ENCODE assay signal across 1 cellular context in genomic region chr2:23330214-23330613, GRCh38.
TF ChIP-seq lines count a peak whose summit lies in the region.

No MANE protein-coding gene starts in this region.

TF ChIP-seq in WTC11, 78 proteins besides CTCF, POLR2A, EP300 and RAD21 (continued from another document and continues in another):
- no peak for TF ChIP-seq ZNF532 (CRISPR knock-in tag; IDR thresholded peaks at IDR 0.05; ENCODE audit: borderline replicate concordance)
- TF ChIP-seq ETV6 (CRISPR knock-in tag; IDR thresholded peaks at IDR 0.05): no peak
- no peak for TF ChIP-seq ZNF281 (CRISPR knock-in tag; IDR thresholded peaks at IDR 0.05)
- TF ChIP-seq FOXK1 (CRISPR knock-in tag; IDR thresholded peaks at IDR 0.05): no peak
- no peak for TF ChIP-seq NFE2L1 (CRISPR knock-in tag; IDR thresholded peaks at IDR 0.05)
- no peak for TF ChIP-seq STAT6 (CRISPR knock-in tag; conservative IDR thresholded peaks at IDR 0.05; ENCODE audit: low read depth)
- no peak for TF ChIP-seq PRDM15 (CRISPR knock-in tag; IDR thresholded peaks at IDR 0.05)
- TF ChIP-seq HMGXB4 (CRISPR knock-in tag; IDR thresholded peaks at IDR 0.05): no peak
- 0 out of 2 replicates have a peak, but pooled peaks have one; percentile 32 for TF ChIP-seq USF1 (CRISPR knock-in tag; IDR thresholded peaks at IDR 0.05)
- no peak for TF ChIP-seq OVOL2 (CRISPR knock-in tag; IDR thresholded peaks at IDR 0.05; ENCODE audit: borderline replicate concordance)
- no peak for TF ChIP-seq ATF1 (CRISPR knock-in tag; IDR thresholded peaks at IDR 0.05)
- TF ChIP-seq AFF4 (CRISPR knock-in tag; IDR thresholded peaks at IDR 0.05; ENCODE audit: borderline replicate concordance): no peak
- TF ChIP-seq ZBTB21 (CRISPR knock-in tag; IDR thresholded peaks at IDR 0.05; ENCODE audit: borderline replicate concordance): no peak
- TF ChIP-seq SOX15 (CRISPR knock-in tag; IDR thresholded peaks at IDR 0.05): no peak
- TF ChIP-seq ZNF232 (CRISPR knock-in tag; IDR thresholded peaks at IDR 0.05): 0 out of 2 replicates have a peak, but pooled peaks have one; percentile 46
- peak; percentile 82; the same call in 1 of the 2 replicates for TF ChIP-seq JUN (CRISPR knock-in tag; IDR thresholded peaks at IDR 0.05)
- no peak for TF ChIP-seq IRF1 (CRISPR knock-in tag; IDR thresholded peaks at IDR 0.05)
- TF ChIP-seq TEAD1 (CRISPR knock-in tag; IDR thresholded peaks at IDR 0.05): 0 out of 2 replicates have a peak, but pooled peaks have one; percentile 32
- no peak for TF ChIP-seq ZNF416 (CRISPR knock-in tag; IDR thresholded peaks at IDR 0.05)
- TF ChIP-seq FOXP1 (CRISPR knock-in tag; IDR thresholded peaks at IDR 0.05; ENCODE audit: borderline replicate concordance): no peak
- TF ChIP-seq SMAD4 (CRISPR knock-in tag; IDR thresholded peaks at IDR 0.05): 0 out of 2 replicates have a peak, but pooled peaks have one; percentile 59
- no peak for TF ChIP-seq ELF4 (CRISPR knock-in tag; IDR thresholded peaks at IDR 0.05; ENCODE audit: low read depth)
- TF ChIP-seq TEAD4 (CRISPR knock-in tag; IDR thresholded peaks at IDR 0.05): peak; percentile 87; the same call in 1 of the 2 replicates
- TF ChIP-seq PRRX2 (CRISPR knock-in tag; IDR thresholded peaks at IDR 0.05): 0 out of 2 replicates have a peak, but pooled peaks have one; percentile 67
- 0 out of 2 replicates have a peak, but pooled peaks have one; percentile 37 for TF ChIP-seq CREM (CRISPR knock-in tag; IDR thresholded peaks at IDR 0.05)
- TF ChIP-seq MLX (CRISPR knock-in tag; IDR thresholded peaks at IDR 0.05): no peak
